1 cellular context compared by ENCODE assay signal in genomic region chr12:54935235-54935951, GRCh38.
TF ChIP-seq lines count a peak whose summit lies in the region.

No MANE protein-coding gene starts in this region.

TF ChIP-seq in K562, 482 proteins besides CTCF, POLR2A, EP300 and RAD21 (continued from another document and continues in another):
- TF ChIP-seq ASH1L (IDR thresholded peaks at IDR 0.05; ENCODE audit: borderline replicate concordance, low read depth, partially characterized antibody) (no peak), TSC22D4 (tag; IDR thresholded peaks at IDR 0.05) (no peak), BRCA1 (IDR thresholded peaks at IDR 0.05) (no peak), BRCA1 (CRISPR knock-in tag; IDR thresholded peaks at IDR 0.05) (no peak), CBFA2T2 (conservative IDR thresholded peaks at IDR 0.05) (no peak), POLR2G (IDR thresholded peaks at IDR 0.05; ENCODE audit: low read depth, low read length) (no peak), PRDM10 (IDR thresholded peaks at IDR 0.05; ENCODE audit: partially characterized antibody) (no peak), AFF1 (IDR thresholded peaks at IDR 0.05; ENCODE audit: low read depth in 1 of 2, partially characterized antibody in 2 of 2) (peak in 1 of 2 experiments; percentile 42), THAP12 (CRISPR knock-in tag; IDR thresholded peaks at IDR 0.05) (no peak), SLC30A9 (CRISPR knock-in tag; IDR thresholded peaks at IDR 0.05) (no peak), HIVEP1 (CRISPR knock-in tag; IDR thresholded peaks at IDR 0.05) (no peak), XRCC5 (IDR thresholded peaks at IDR 0.05; ENCODE audit: low read depth, low read length) (no peak), MAFF (IDR thresholded peaks at IDR 0.05; ENCODE audit: low read length) (peak; percentile 83), POLR2H (tag; IDR thresholded peaks at IDR 0.05; ENCODE audit: low read depth) (no peak), HCFC1 (IDR thresholded peaks at IDR 0.05; ENCODE audit: low read depth, low read length) (no peak), ZNF668 (CRISPR knock-in tag; IDR thresholded peaks at IDR 0.05) (no peak), TSHZ1 (CRISPR knock-in tag; IDR thresholded peaks at IDR 0.05) (no peak), RBFOX2 (IDR thresholded peaks at IDR 0.05; ENCODE audit: low read depth, low read length) (no peak), ZZZ3 (IDR thresholded peaks at IDR 0.05) (no peak), NR0B1 (IDR thresholded peaks at IDR 0.05; ENCODE audit: partially characterized antibody) (no peak), PREB (CRISPR knock-in tag; IDR thresholded peaks at IDR 0.05) (no peak), DLX4 (CRISPR knock-in tag; IDR thresholded peaks at IDR 0.05) (no peak), PBX2 (CRISPR knock-in tag; IDR thresholded peaks at IDR 0.05; ENCODE audit: low read depth) (no peak), PBX2 (tag; conservative IDR thresholded peaks at IDR 0.05; ENCODE audit: low read depth) (no peak), HDAC1 (IDR thresholded peaks at IDR 0.05) (no peak), ZNF311 (CRISPR knock-in tag; IDR thresholded peaks at IDR 0.05) (no peak; the same call in 1 of the 2 replicates), ZNF518B (CRISPR knock-in tag; IDR thresholded peaks at IDR 0.05) (no peak), SMAD3 (CRISPR knock-in tag; conservative IDR thresholded peaks at IDR 0.05) (peak; percentile 7; the same call in 1 of the 2 replicates), RFX5 (IDR thresholded peaks at IDR 0.05; ENCODE audit: low read depth, low read length) (no peak), TCFL5 (CRISPR knock-in tag; conservative IDR thresholded peaks at IDR 0.05) (no peak), SRSF3 (IDR thresholded peaks at IDR 0.05; ENCODE audit: insufficient read depth, low read length) (no peak), HDAC2 (IDR thresholded peaks at IDR 0.05) (0 out of 2 replicates have a peak, but pooled peaks have one; percentile 20), MED1 (CRISPR knock-in tag; IDR thresholded peaks at IDR 0.05; ENCODE audit: borderline replicate concordance) (no peak), SRSF1 (IDR thresholded peaks at IDR 0.05; ENCODE audit: low read depth, low read length) (no peak), ZNF695 (CRISPR knock-in tag; IDR thresholded peaks at IDR 0.05) (no peak), PHF8 (IDR thresholded peaks at IDR 0.05; ENCODE audit: borderline replicate concordance, low read length) (no peak), SNRNP70 (optimal IDR thresholded peaks at IDR 0.05; ENCODE audit: low read depth, low read length) (no peak), BDP1 (IDR thresholded peaks at IDR 0.05; ENCODE audit: insufficient read depth, insufficient read length) (no peak)
